8 cellular contexts compared by ENCODE assay signal in the genomic region with DNA sequence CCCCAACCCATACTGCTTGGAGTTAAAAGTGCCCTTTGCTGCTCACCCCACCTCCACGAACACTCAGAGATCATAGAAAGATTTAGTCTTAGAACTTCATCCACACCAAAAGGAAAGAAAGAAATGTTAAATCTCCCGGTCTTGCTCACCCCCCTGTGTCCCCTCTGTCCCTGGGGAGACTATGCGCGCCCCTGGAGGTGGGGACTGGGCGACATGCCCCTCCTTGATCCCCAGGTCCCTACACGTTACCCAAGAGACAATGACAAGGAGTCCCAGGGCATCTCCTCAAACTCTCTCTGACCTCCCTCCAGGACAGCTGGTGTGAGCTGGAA. TPM values are rescaled to one million over a fixed set of nuclear protein-coding genes. Genes with fewer than 3 reads are reported as not detected.
DNase-seq lines count a peak whose midpoint lies in the region; ATAC-seq and TF ChIP-seq lines count a peak whose summit lies in the region.

No MANE protein-coding gene starts in this region.

- peaks cover 12% of the 10 kb centered on the region for H3K36me3 Mint-ChIP-seq in effector memory CD8-positive, alpha-beta T cell (ENCODE audit: insufficient read depth)

- TF ChIP-seq CTCF in HL-60 (IDR thresholded peaks at IDR 0.05; ENCODE audit: insufficient read depth, low read length): no peak

- H3K36me3 ChIP-seq in rectal smooth muscle tissue (ENCODE audit: control insufficient read depth, insufficient read depth, low read length): no peaks in the 10 kb centered on the region

- H3K4me1 Mint-ChIP-seq in effector memory CD8-positive, alpha-beta T cell (ENCODE audit: low read depth in 2 of 2): peaks cover 14 to 20% of the 10 kb centered on the region in 2 donors

- ATAC-seq in GM19324 (IDR thresholded peaks at IDR 0.05; ENCODE audit: low FRiP score, unreplicated experiment): peak; percentile 30
- no peak for ATAC-seq in effector memory CD8-positive, alpha-beta T cell (replicated peaks)
- no peak for ATAC-seq in HG03139 (IDR thresholded peaks at IDR 0.05; ENCODE audit: unreplicated experiment)

- no peaks in the 10 kb centered on the region for H3K27me3 ChIP-seq in HL-60 (ENCODE audit: insufficient read depth, poor library complexity, severe bottlenecking)
- H3K27me3 ChIP-seq in rectal smooth muscle tissue (ENCODE audit: control insufficient read depth, insufficient read depth, low read length): no peaks in the 10 kb centered on the region

- no peaks in the 10 kb centered on the region for H3K27me3 Mint-ChIP-seq in effector memory CD8-positive, alpha-beta T cell

- H3K9me3 Mint-ChIP-seq in effector memory CD8-positive, alpha-beta T cell: no peaks in the 10 kb centered on the region

- H3K27ac Mint-ChIP-seq in effector memory CD8-positive, alpha-beta T cell: peak overlapping the region; percentile 97 to 98

- DNase-seq in HL-60 (ENCODE audit: low read depth in 1 of 2, low spot score in 1 of 2) (no peak), SW 1271 (lab: John Stamatoyannopoulos, UW) (no peak), RKO (ENCODE audit: low spot score) (no peak), mucosa of gallbladder (ENCODE audit: low spot score) (no peak)
- no peak for DNase-seq in effector memory CD8-positive, alpha-beta T cell

- peak overlapping the region; percentile 6 for H3K27ac ChIP-seq in HL-60 (replicated peaks)
- H3K27ac ChIP-seq in rectal smooth muscle tissue (ENCODE audit: low read depth, low read length): no peak overlapping the region

- H3K4me1 ChIP-seq in rectal smooth muscle tissue (ENCODE audit: control insufficient read depth, insufficient read depth, low read length): no peaks in the 10 kb centered on the region

- peak overlapping the region; percentile 94 to 99 for H3K4me3 Mint-ChIP-seq in effector memory CD8-positive, alpha-beta T cell

- H3K9ac ChIP-seq in rectal smooth muscle tissue (ENCODE audit: low read length): no peak overlapping the region

- H3K4me3 ChIP-seq in HL-60 (replicated peaks; ENCODE audit: insufficient read depth, low read length) (peak overlapping the region; percentile 11; the same call in 1 of the 2 replicates), rectal smooth muscle tissue (ENCODE audit: low read length) (peak overlapping the region; percentile 60)

RNA-seq across cellular contexts. Expression of a gene that starts 0.6 kb away (rescaled TPM):
- total RNA-seq in mucosa of gallbladder: 28.1 TPM
